8 cellular contexts compared by ENCODE assay signal in genomic region chr14:104678346-104678745, GRCh38. TPM values are rescaled to one million over a fixed set of nuclear protein-coding genes. Genes with fewer than 3 reads are reported as not detected.
A peak's percentile ranks its signal among the peaks of the same experiment; 100 is the strongest.
DNase-seq lines count a peak whose midpoint lies in the region; ATAC-seq lines count a peak whose summit lies in the region.

No MANE protein-coding gene starts in this region.

- ATAC-seq in activated naive CD8-positive, alpha-beta T cell treated with anti-CD3 and anti-CD28 coated beads, Interleukin-2, amount 10 ng/mL, durations not matched to agents 7 days and 5 days (ENCODE audit: low read depth): peak; percentile 18
- no peak for ATAC-seq in HG02884 (IDR thresholded peaks at IDR 0.05; ENCODE audit: unreplicated experiment)

- no peaks in the 10 kb centered on the region for H3K9me3 ChIP-seq in HUES48 (ENCODE audit: control insufficient read depth, insufficient read depth, low read length)
- H3K9me3 ChIP-seq in iPS-20b (ENCODE audit: insufficient read depth, low read depth, low read length): no peaks in the 10 kb centered on the region

- H3K4me3 ChIP-seq in HUES48 (ENCODE audit: low read depth, low read length) (peak overlapping the region; percentile 73), iPS-20b (ENCODE audit: low read length) (peak overlapping the region; percentile 70; the same call in 1 of the 2 replicates)

- DNase-seq in GDM1 (lab: John Stamatoyannopoulos, UW) (peak; percentile 41), substantia nigra (lab: John Stamatoyannopoulos, UW) (peak in 2 of 49 donors; percentile 69 to 71), activated gamma-delta T cell (lab: John Stamatoyannopoulos, UW) (no peak), COR-L47 (lab: John Stamatoyannopoulos, UW) (no peak)
- DNase-seq in activated naive CD8-positive, alpha-beta T cell treated with anti-CD3 and anti-CD28 coated beads, Interleukin-2, amount 10 ng/mL, durations not matched to agents 7 days and 5 days: no peak

- H3K36me3 ChIP-seq in HUES48 (ENCODE audit: control insufficient read depth, insufficient read depth, low read length): no peaks in the 10 kb centered on the region
- H3K36me3 ChIP-seq in iPS-20b (ENCODE audit: insufficient read depth, low read depth, low read length): no peaks in the 10 kb centered on the region

- H3K27me3 Mint-ChIP-seq in activated naive CD8-positive, alpha-beta T cell treated with anti-CD3 and anti-CD28 coated beads, Interleukin-2, amount 10 ng/mL, durations not matched to agents 7 days and 5 days: no peaks in the 10 kb centered on the region

- no peaks in the 10 kb centered on the region for H3K9me3 Mint-ChIP-seq in activated naive CD8-positive, alpha-beta T cell treated with anti-CD3 and anti-CD28 coated beads, Interleukin-2, amount 10 ng/mL, durations not matched to agents 7 days and 5 days

- peak overlapping the region; percentile 78 for H3K4me3 Mint-ChIP-seq in activated naive CD8-positive, alpha-beta T cell treated with anti-CD3 and anti-CD28 coated beads, Interleukin-2, amount 10 ng/mL, durations not matched to agents 7 days and 5 days

- POLR2A ChIA-PET in activated naive CD8-positive, alpha-beta T cell treated with anti-CD3 and anti-CD28 coated beads, Interleukin-2, amount 10 ng/mL, durations not matched to agents 7 days and 5 days (lab: Charles Lee): interaction anchor here (0.9 to 3.4 kb wide), 7 partner anchors 11 to 90 kb away, joined by 3 to 52 read pairs (median 5); partner anchors contain the start of gene INF2

- peaks cover 54% of the 10 kb centered on the region for H3K4me1 ChIP-seq in HUES48 (ENCODE audit: control insufficient read depth, insufficient read depth, low read length)
- peaks cover 37% of the 10 kb centered on the region for H3K4me1 ChIP-seq in iPS-20b (ENCODE audit: insufficient read depth, low read length)

- H3K27me3 ChIP-seq in HUES48 (ENCODE audit: control insufficient read depth, insufficient read depth, low read length): peaks cover 6% of the 10 kb centered on the region; the same call in 1 of the 2 replicates
- H3K27me3 ChIP-seq in iPS-20b (ENCODE audit: insufficient read depth, low read length): no peaks in the 10 kb centered on the region

- peak overlapping the region; percentile 87 for H3K27ac Mint-ChIP-seq in activated naive CD8-positive, alpha-beta T cell treated with anti-CD3 and anti-CD28 coated beads, Interleukin-2, amount 10 ng/mL, durations not matched to agents 7 days and 5 days

- H3K4me1 Mint-ChIP-seq in activated naive CD8-positive, alpha-beta T cell treated with anti-CD3 and anti-CD28 coated beads, Interleukin-2, amount 10 ng/mL, durations not matched to agents 7 days and 5 days: peaks cover 21% of the 10 kb centered on the region

- no peaks in the 10 kb centered on the region for H3K36me3 Mint-ChIP-seq in activated naive CD8-positive, alpha-beta T cell treated with anti-CD3 and anti-CD28 coated beads, Interleukin-2, amount 10 ng/mL, durations not matched to agents 7 days and 5 days

- H3K9ac ChIP-seq in HUES48 (ENCODE audit: low read depth, low read length) (peak overlapping the region; percentile 94), iPS-20b (ENCODE audit: low read depth, low read length) (peak overlapping the region; percentile 93)

- peak overlapping the region; percentile 94 for H3K27ac ChIP-seq in HUES48 (ENCODE audit: low read depth, low read length)
- peak overlapping the region; percentile 91 for H3K27ac ChIP-seq in iPS-20b (ENCODE audit: low read length)
- peak overlapping the region; percentile 99 for H3K27ac ChIP-seq in substantia nigra (ENCODE audit: low read depth, low read length, poor library complexity, severe bottlenecking)

RNA-seq across cellular contexts. Expression of gene INF2, which starts 11.1 kb away (rescaled TPM):
- total RNA-seq in activated naive CD8-positive, alpha-beta T cell treated with anti-CD3 and anti-CD28 coated beads, Interleukin-2, amount 10 ng/mL, durations not matched to agents 7 days and 5 days: 100 to 1,000 TPM; 107 to 110 TPM

RNA-seq across cellular contexts. Expression of gene ADSS1, which starts 45.7 kb away (rescaled TPM):
- 1 to 10 TPM; 2.4 to 2.8 TPM for total RNA-seq in activated naive CD8-positive, alpha-beta T cell treated with anti-CD3 and anti-CD28 coated beads, Interleukin-2, amount 10 ng/mL, durations not matched to agents 7 days and 5 days
